Comparison of ENCODE assay signal across 2 cellular contexts in the genomic region with DNA sequence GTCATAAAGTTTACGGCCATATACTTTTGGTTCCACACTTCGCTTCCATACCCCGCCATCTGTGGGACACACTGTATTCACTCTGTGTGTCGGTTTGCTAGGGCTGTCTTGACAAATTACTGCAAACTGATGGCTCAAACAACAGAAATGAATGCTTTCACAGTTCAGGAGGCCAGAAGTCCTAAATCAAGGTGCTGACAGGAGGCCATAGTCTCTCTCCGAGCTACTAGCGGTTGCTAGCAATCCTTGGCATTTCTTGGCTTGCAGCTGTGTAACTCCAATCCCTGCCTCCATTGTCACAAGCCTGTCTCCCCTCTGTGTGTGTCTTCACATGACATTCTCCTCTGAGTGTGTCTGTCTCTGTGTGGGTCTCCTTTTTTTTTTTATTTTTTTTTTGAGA.
TF ChIP-seq lines count a peak whose summit lies in the region.

No MANE protein-coding gene starts in this region.

TF ChIP-seq in HEK293T, 16 proteins besides CTCF, POLR2A, EP300 and RAD21 (continued from another document):
- TF ChIP-seq PKNOX1 (IDR thresholded peaks at IDR 0.05) (peak; percentile 80), FOXA1 (IDR thresholded peaks at IDR 0.05) (no peak), HDGF (IDR thresholded peaks at IDR 0.05; ENCODE audit: borderline replicate concordance) (no peak), CTBP1 (IDR thresholded peaks at IDR 0.05; ENCODE audit: borderline replicate concordance) (no peak), L3MBTL2 (conservative IDR thresholded peaks at IDR 0.05) (no peak), BHLHE40 (IDR thresholded peaks at IDR 0.05; ENCODE audit: borderline replicate concordance) (no peak)

TF ChIP-seq in K562, 482 proteins besides CTCF, POLR2A, EP300 and RAD21 (continued from another document):
- peak; percentile 54 for TF ChIP-seq MEIS2 (IDR thresholded peaks at IDR 0.05; ENCODE audit: partially characterized antibody)
- TF ChIP-seq PBX2 (CRISPR knock-in tag; IDR thresholded peaks at IDR 0.05; ENCODE audit: low read depth) = no peak
- peak; percentile 83 for TF ChIP-seq PBX2 (tag; conservative IDR thresholded peaks at IDR 0.05; ENCODE audit: low read depth)
- TF ChIP-seq CBX5 (IDR thresholded peaks at IDR 0.05; ENCODE audit: borderline replicate concordance, low read depth) = no peak
